ENCODE assay signal across 20 cellular contexts in the genomic region with DNA sequence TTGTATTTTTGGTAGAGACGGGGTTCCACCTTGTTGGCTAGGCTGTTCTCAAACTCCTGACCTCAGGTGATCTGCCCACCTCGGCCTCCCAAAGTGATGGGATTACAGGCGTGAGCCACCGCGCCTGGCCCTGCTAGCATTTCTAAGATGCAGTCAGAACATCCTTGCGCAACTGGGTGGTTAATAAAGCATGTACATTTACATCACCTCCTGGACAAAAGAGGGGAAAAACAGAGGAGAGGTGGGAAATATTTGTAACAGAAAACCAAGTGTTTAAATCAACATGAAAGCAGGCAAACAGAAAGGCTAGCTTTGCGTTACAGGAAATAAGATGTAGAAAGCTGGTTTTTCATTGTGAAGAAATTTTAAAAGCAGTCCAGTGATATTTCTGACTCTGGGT.
"Had no signal": no experiment of that assay in that cellular context is flagged by ENCODE, and none has a peak within 500 bp of the region (broad histone marks: within the 10 kb centered on the region; RNA-seq: fewer than 3 reads in every experiment).

No MANE protein-coding gene starts in this region.

- H3K4me3 ChIP-seq: colonic mucosa, heart left ventricle, right atrium auricular region, sigmoid colon, stomach, thoracic aorta, transverse colon had no signal

- FAIRE-seq: frontal cortex, islet of Langerhans, small intestine had no signal

- H3K27me3 ChIP-seq: colonic mucosa, neutrophil, right atrium auricular region, sigmoid colon, stomach had no signal

- DNase-seq: colonic mucosa; dermis blood vessel endothelial cell; erythroblast; heart left ventricle; hippocampal formation; kidney glomerular epithelial cell; naive thymus-derived CD8-positive, alpha-beta T cell; posterior cingulate gyrus; sigmoid colon; small intestine; stimulated activated CD4-positive, alpha-beta T cell treated with anti-CD3 and anti-CD28 coated beads, Interleukin-12 subunit alpha, Interleukin-12 subunit beta, amount 100 ng/mL, for 4 hours; stimulated activated naive CD4-positive, alpha-beta T cell; stomach; substantia nigra; transverse colon had no signal

- H3K36me3 ChIP-seq: colonic mucosa, heart left ventricle, neutrophil, right atrium auricular region, sigmoid colon, stomach, thoracic aorta, transverse colon had no signal

- ATAC-seq: heart left ventricle; naive thymus-derived CD8-positive, alpha-beta T cell had no signal
